15 cellular contexts compared by ENCODE assay signal in genomic region chr11:93842461-93842860, GRCh38. TPM values are rescaled to one million over a fixed set of nuclear protein-coding genes. Genes with fewer than 3 reads are reported as not detected.
DNase-seq lines count a peak whose midpoint lies in the region; ATAC-seq and TF ChIP-seq lines count a peak whose summit lies in the region.
"Had no signal": no experiment of that assay in that cellular context is flagged by ENCODE, and none has a peak within 500 bp of the region (broad histone marks: within the 10 kb centered on the region; RNA-seq: fewer than 3 reads in every experiment).

No MANE protein-coding gene starts in this region.

- CTCF ChIA-PET in activated CD4-positive, alpha-beta T cell treated with anti-CD3 and anti-CD28 coated beads, Interleukin-2, amount 10 ng/mL, durations not matched to agents 7 days and 5 days (lab: Charles Lee) = interaction anchor here (1.8 kb wide), 1 partner anchor 13 kb away, joined by 4 read pairs; no protein-coding TSS in a partner anchor

- no peaks in the 10 kb centered on the region for H3K9me3 ChIP-seq in mucosa of descending colon

- POLR2A ChIA-PET in activated CD4-positive, alpha-beta T cell treated with anti-CD3 and anti-CD28 coated beads, Interleukin-2, amount 10 ng/mL, durations not matched to agents 7 days and 5 days (lab: Charles Lee) = no interaction called here

- H3K4me3 ChIP-seq in AG10803 (ENCODE audit: low read length) (no peak overlapping the region), choroid plexus epithelial cell (ENCODE audit: low read depth, low read length) (no peak overlapping the region), mucosa of descending colon (no peak overlapping the region)

- H3K36me3 Mint-ChIP-seq in activated CD4-positive, alpha-beta T cell treated with anti-CD3 and anti-CD28 coated beads, Interleukin-2, amount 10 ng/mL, durations not matched to agents 7 days and 5 days (ENCODE audit: low read depth) = no peaks in the 10 kb centered on the region
- H3K36me3 Mint-ChIP-seq: activated naive CD4-positive, alpha-beta T cell treated with anti-CD3 and anti-CD28 coated beads, Interleukin-2, amount 50 U/mL, for 72 hours had no signal

- TF ChIP-seq CTCF in AG10803 (conservative IDR thresholded peaks at IDR 0.05; ENCODE audit: low read length) (no peak), choroid plexus epithelial cell (conservative IDR thresholded peaks at IDR 0.05; ENCODE audit: low read depth, low read length) (no peak), mucosa of descending colon (IDR thresholded peaks at IDR 0.05) (no peak)

- intact Hi-C loops in mucosa of descending colon (cut with DNase I, micrococcal nuclease) = no loop called here

- H3K27ac Mint-ChIP-seq in activated CD4-positive, alpha-beta T cell treated with anti-CD3 and anti-CD28 coated beads, Interleukin-2, amount 10 ng/mL, durations not matched to agents 7 days and 5 days = no peak overlapping the region
- H3K27ac Mint-ChIP-seq: nephron; stimulated activated naive CD8-positive, alpha-beta T cell treated with anti-CD3 and anti-CD28 coated beads, Interleukin-15, Interleukin-2, amounts not matched to agents 100 ng/mL and 50 ng/mL, for 24 hours had no signal

- peak; percentile 95 for ATAC-seq in mucosa of descending colon
- ATAC-seq in GM18909 (IDR thresholded peaks at IDR 0.05; ENCODE audit: poor library complexity, unreplicated experiment) = no peak
- ATAC-seq in GM18858 (IDR thresholded peaks at IDR 0.05; ENCODE audit: unreplicated experiment) = no peak
- ATAC-seq: activated naive CD4-positive, alpha-beta T cell treated with anti-CD3 and anti-CD28 coated beads, Interleukin-2, amount 50 U/mL, for 72 hours had no signal

- H3K9me3 Mint-ChIP-seq in activated CD4-positive, alpha-beta T cell treated with anti-CD3 and anti-CD28 coated beads, Interleukin-2, amount 10 ng/mL, durations not matched to agents 7 days and 5 days = no peaks in the 10 kb centered on the region
- H3K9me3 Mint-ChIP-seq: activated naive CD4-positive, alpha-beta T cell treated with anti-CD3 and anti-CD28 coated beads, Interleukin-2, amount 50 U/mL, for 72 hours; nephron; stimulated activated naive CD8-positive, alpha-beta T cell treated with anti-CD3 and anti-CD28 coated beads, Interleukin-15, Interleukin-2, amounts not matched to agents 100 ng/mL and 50 ng/mL, for 24 hours had no signal

- H3K36me3 ChIP-seq in mucosa of descending colon (ENCODE audit: low read depth) = no peaks in the 10 kb centered on the region

- no peaks in the 10 kb centered on the region for H3K4me1 Mint-ChIP-seq in activated CD4-positive, alpha-beta T cell treated with anti-CD3 and anti-CD28 coated beads, Interleukin-2, amount 10 ng/mL, durations not matched to agents 7 days and 5 days
- H3K4me1 Mint-ChIP-seq: nephron had no signal

- no peaks in the 10 kb centered on the region for H3K4me1 ChIP-seq in mucosa of descending colon (ENCODE audit: low read depth)

- DNase-seq in AG10803 (ENCODE audit: low read depth) (peak; percentile 52), OCI-M1 (lab: John Stamatoyannopoulos, UW) (peak; percentile 78), choroid plexus epithelial cell (ENCODE audit: low read depth) (peak; percentile 38), mucosa of descending colon (peak; percentile 79 to 86 (median 85)), iPS-NIHi11 (ENCODE audit: low spot score) (no peak)
- DNase-seq in activated CD4-positive, alpha-beta T cell treated with anti-CD3 and anti-CD28 coated beads, Interleukin-2, amount 10 ng/mL, durations not matched to agents 7 days and 5 days = no peak
- DNase-seq: activated CD4-positive, alpha-beta T cell treated with anti-CD3 and anti-CD28 coated beads, Interleukin-2, amount 50 U/mL, for 48 hours; effector CD8-positive, alpha-beta T cell; H7; NCI-H524 had no signal

- peaks cover 2% of the 10 kb centered on the region for H3K27me3 Mint-ChIP-seq in activated CD4-positive, alpha-beta T cell treated with anti-CD3 and anti-CD28 coated beads, Interleukin-2, amount 10 ng/mL, durations not matched to agents 7 days and 5 days

- no peak overlapping the region for H3K4me3 Mint-ChIP-seq in activated CD4-positive, alpha-beta T cell treated with anti-CD3 and anti-CD28 coated beads, Interleukin-2, amount 10 ng/mL, durations not matched to agents 7 days and 5 days
- H3K4me3 Mint-ChIP-seq: nephron; stimulated activated naive CD8-positive, alpha-beta T cell treated with anti-CD3 and anti-CD28 coated beads, Interleukin-15, Interleukin-2, amounts not matched to agents 100 ng/mL and 50 ng/mL, for 24 hours had no signal

RNA-seq across cellular contexts. Expression of gene VSTM5, which starts 8.0 kb away (rescaled TPM):
- 1 to 10 TPM; 1.8 to 3.4 (median 2.4) TPM for total RNA-seq in mucosa of descending colon
- total RNA-seq in activated CD4-positive, alpha-beta T cell treated with anti-CD3 and anti-CD28 coated beads, Interleukin-2, amount 10 ng/mL, durations not matched to agents 7 days and 5 days = not detected
- total RNA-seq: activated naive CD4-positive, alpha-beta T cell treated with anti-CD3 and anti-CD28 coated beads, Interleukin-2, amount 50 U/mL, for 72 hours had no signal

RNA-seq across cellular contexts. Expression of gene MED17, which starts 58.4 kb away (rescaled TPM):
- 10 to 100 TPM; 22.3 to 33.8 (median 29.6) TPM for total RNA-seq in mucosa of descending colon
- 10 to 100 TPM; 40.7 to 42.1 TPM for total RNA-seq in activated CD4-positive, alpha-beta T cell treated with anti-CD3 and anti-CD28 coated beads, Interleukin-2, amount 10 ng/mL, durations not matched to agents 7 days and 5 days

Comparison
In these comparisons a context has a peak if more than half of its experiments do, and no peak if none do; other contexts are left out.
1. DNase-seq: peak in AG10803 (single experiment), OCI-M1 (single experiment), choroid plexus epithelial cell (single experiment) and mucosa of descending colon (3 of 3); none in activated CD4-positive, alpha-beta T cell treated with anti-CD3 and anti-CD28 coated beads, Interleukin-2, amount 10 ng/mL, durations not matched to agents 7 days and 5 days (single experiment) and iPS-NIHi11 (single experiment).